ENCODE assay signal across 8 cellular contexts in genomic region chr12:51391047-51391837, GRCh38. TPM values are rescaled to one million over a fixed set of nuclear protein-coding genes. Genes with fewer than 3 reads are reported as not detected.
DNase-seq lines count a peak whose midpoint lies in the region; ATAC-seq, FAIRE-seq and TF ChIP-seq lines count a peak whose summit lies in the region.

Gene GALNT6 (minus strand): TSS chr12:51391406. CDS start chr12:51379781, 11,625 bp downstream.

- no peak for TF ChIP-seq CTCF in WERI-Rb-1 (IDR thresholded peaks at IDR 0.05; ENCODE audit: low read depth, low read length)
- TF ChIP-seq CTCF in bronchial epithelial cell (IDR thresholded peaks at IDR 0.05; ENCODE audit: insufficient read depth, low read length, severe bottlenecking), result no peak

- H3K4me3 ChIP-seq in WERI-Rb-1 (ENCODE audit: low read depth, low read length), result peak within 1 kb of the TSS; percentile 74
- peak within 1 kb of the TSS; percentile 62 for H3K4me3 ChIP-seq in bronchial epithelial cell (ENCODE audit: low read depth, low read length)

- DNase-seq in COLO668 (lab: John Stamatoyannopoulos, UW; ENCODE audit: unreplicated experiment) (peak; percentile 71), LoVo (ENCODE audit: low spot score) (peak; percentile 77), WERI-Rb-1 (peak; percentile 55), bronchial epithelial cell (ENCODE audit: low read depth) (no peak), pons (ENCODE audit: low spot score) (no peak)
- DNase-seq in stimulated activated CD4-positive, alpha-beta T cell treated with anti-CD3 and anti-CD28 coated beads, Interleukin-4, amount 100 ng/mL, for 1 hour, result peak; percentile 76

- no peaks in the 10 kb centered on the region for H3K9me3 ChIP-seq in WERI-Rb-1 (ENCODE audit: severe bottlenecking)

- peak; percentile 49 for ATAC-seq in GM21528 (IDR thresholded peaks at IDR 0.05; ENCODE audit: low FRiP score, unreplicated experiment)

- no peak within 1 kb of the TSS for H3K27ac ChIP-seq in WERI-Rb-1
- H3K27ac ChIP-seq in layer of hippocampus (ENCODE audit: low read depth, low read length), result peak within 1 kb of the TSS; percentile 85

- H3K36me3 ChIP-seq in WERI-Rb-1 (no peaks in the 10 kb centered on the region), bronchial epithelial cell (ENCODE audit: control insufficient read depth, insufficient read depth, low read length) (no peaks in the 10 kb centered on the region)

- FAIRE-seq in bronchial epithelial cell (lab: Jason Lieb, UNC), result no peak

- peaks cover 2% of the 10 kb centered on the region for H3K27me3 ChIP-seq in WERI-Rb-1 (ENCODE audit: insufficient read depth, low read depth, severe bottlenecking)
- no peaks in the 10 kb centered on the region for H3K27me3 ChIP-seq in bronchial epithelial cell (ENCODE audit: control insufficient read depth, insufficient read depth, low read length)
- no peaks in the 10 kb centered on the region for H3K27me3 ChIP-seq in layer of hippocampus (ENCODE audit: control insufficient read depth, insufficient read depth, low read length)

RNA-seq across cellular contexts. Expression of gene GALNT6, which starts in this region (rescaled TPM):
- 14.0 and 39.2 TPM in 2 replicates for total RNA-seq in bronchial epithelial cell

Comparison
In these comparisons a context has a peak if more than half of its experiments do, and no peak if none do; other contexts are left out.
1. DNase-seq: peak in COLO668 (single experiment), LoVo (single experiment), WERI-Rb-1 (single experiment) and stimulated activated CD4-positive, alpha-beta T cell treated with anti-CD3 and anti-CD28 coated beads, Interleukin-4, amount 100 ng/mL, for 1 hour (single experiment); none in bronchial epithelial cell (single experiment) and pons (single experiment).